ENCODE assay signal across 8 cellular contexts in genomic region chr9:112332977-112333638, GRCh38. TPM values are rescaled to one million over a fixed set of nuclear protein-coding genes. Genes with fewer than 3 reads are reported as not detected.
DNase-seq lines count a peak whose midpoint lies in the region; ATAC-seq lines count a peak whose summit lies in the region.

Gene PTBP3 (minus strand): TSS chr9:112333619. CDS start chr9:112297865, 35,754 bp downstream.

- WGBS in mesenchymal stem cell = under 1% methylated on average over 54 of the region's 90 CpGs

- peak within 1 kb of the TSS; percentile 83 for H4K8ac ChIP-seq in mesenchymal stem cell (ENCODE audit: low read length)

- H3K23ac ChIP-seq in mesenchymal stem cell (ENCODE audit: low read length in 2 of 2) = peak within 1 kb of the TSS in 1 of 2 experiments; percentile 99

- H3K27me3 ChIP-seq in mesenchymal stem cell (ENCODE audit: control insufficient read depth in 1 of 2, insufficient read depth in 1 of 2, low read length in 2 of 2) = no peaks in the 10 kb centered on the region

- peak within 1 kb of the TSS; percentile 61 for H3K4me2 ChIP-seq in mesenchymal stem cell (ENCODE audit: low read length, poor library complexity, severe bottlenecking)

- peak within 1 kb of the TSS; percentile 76 to 100 for H3K4ac ChIP-seq in mesenchymal stem cell (ENCODE audit: low read depth in 1 of 2, low read length in 2 of 2)

- H3K18ac ChIP-seq in mesenchymal stem cell (ENCODE audit: low read depth in 1 of 2, low read length in 2 of 2) = peak within 1 kb of the TSS; percentile 95 to 100

- peak within 1 kb of the TSS; percentile 83 for H4K91ac ChIP-seq in mesenchymal stem cell (ENCODE audit: low read length)

- ATAC-seq in GM18870 (IDR thresholded peaks at IDR 0.05; ENCODE audit: unreplicated experiment) = peak; percentile 47
- peak; percentile 47 for ATAC-seq in HG03108 (IDR thresholded peaks at IDR 0.05; ENCODE audit: unreplicated experiment)

- no peaks in the 10 kb centered on the region for H3K9me3 ChIP-seq in mesenchymal stem cell (ENCODE audit: control insufficient read depth, low read length)

- peak within 1 kb of the TSS in 1 of 2 experiments; percentile 100 for H3K14ac ChIP-seq in mesenchymal stem cell (ENCODE audit: low read length in 2 of 2)

- H3K79me1 ChIP-seq in mesenchymal stem cell (replicated peaks; ENCODE audit: low read length, poor library complexity, severe bottlenecking) = no peaks in the 10 kb centered on the region

- peak within 1 kb of the TSS in 1 of 2 experiments; percentile 93 for H2BK12ac ChIP-seq in mesenchymal stem cell (ENCODE audit: low read length in 2 of 2)

- H2BK15ac ChIP-seq in mesenchymal stem cell (ENCODE audit: low read depth, poor library complexity, severe bottlenecking) = peak within 1 kb of the TSS; percentile 99

- no peak within 1 kb of the TSS for H2AK5ac ChIP-seq in mesenchymal stem cell (ENCODE audit: low read length, severe bottlenecking)

- peak within 1 kb of the TSS; percentile 90 for H3K27ac ChIP-seq in mesenchymal stem cell (ENCODE audit: low read length, poor library complexity, severe bottlenecking)

- H2BK5ac ChIP-seq in mesenchymal stem cell (ENCODE audit: low read depth, low read length, poor library complexity, severe bottlenecking) = peak within 1 kb of the TSS; percentile 90

- peak; percentile 66 for DNase-seq in AG08395 (ENCODE audit: low spot score)
- DNase-seq in NCI-H510A treated with DMSO at 0.1 percent for 48 hours (lab: John Stamatoyannopoulos, UW) = peak; percentile 79
- DNase-seq in activated CD8-positive, alpha-beta memory T cell treated with anti-CD3 and anti-CD28 coated beads for 24 hours = peak; percentile 90
- DNase-seq in effector CD8-positive, alpha-beta T cell (lab: John Stamatoyannopoulos, UW) = peak; percentile 66
- peak; percentile 80 for DNase-seq in mesenchymal stem cell
- DNase-seq in stimulated activated CD8-positive, alpha-beta memory T cell treated with anti-CD3 and anti-CD28 coated beads, Interleukin-15, amount 100 ng/mL, for 1 hour (ENCODE audit: low read depth) = peak; percentile 45

- H3K4me1 ChIP-seq in mesenchymal stem cell (ENCODE audit: control insufficient read depth, insufficient read depth, low read depth, low read length) = no peaks in the 10 kb centered on the region

- H3K9ac ChIP-seq in mesenchymal stem cell (ENCODE audit: low read length) = peak within 1 kb of the TSS; percentile 96

- peak within 1 kb of the TSS; percentile 95 to 99 for H3K4me3 ChIP-seq in mesenchymal stem cell (ENCODE audit: insufficient read depth in 1 of 2, low read depth in 1 of 2, low read length in 2 of 2)

- H3K36me3 ChIP-seq in mesenchymal stem cell (ENCODE audit: control insufficient read depth in 1 of 2, insufficient read depth in 2 of 2, low read depth in 1 of 2, low read length in 2 of 2) = no peaks in the 10 kb centered on the region

- peak within 1 kb of the TSS; percentile 94 for H2BK120ac ChIP-seq in mesenchymal stem cell (ENCODE audit: low read depth, low read length)

- peak within 1 kb of the TSS; percentile 93 for H2AFZ ChIP-seq in mesenchymal stem cell (ENCODE audit: low read depth, low read length)

RNA-seq across cellular contexts. Expression of gene PTBP3, which starts in this region (rescaled TPM):
- 26.7 TPM for polyA plus RNA-seq in mesenchymal stem cell (2013, experiment 1 of 2)
- 25.9 TPM for polyA plus RNA-seq in mesenchymal stem cell (2013, experiment 2 of 2)

Comparison
In these comparisons a context has a peak if more than half of its experiments do, and no peak if none do; other contexts are left out.
1. Peak in every context shown above with its lines: DNase-seq, ATAC-seq, H3K4me3 ChIP-seq and H3K27ac ChIP-seq.